In the genomic region with DNA sequence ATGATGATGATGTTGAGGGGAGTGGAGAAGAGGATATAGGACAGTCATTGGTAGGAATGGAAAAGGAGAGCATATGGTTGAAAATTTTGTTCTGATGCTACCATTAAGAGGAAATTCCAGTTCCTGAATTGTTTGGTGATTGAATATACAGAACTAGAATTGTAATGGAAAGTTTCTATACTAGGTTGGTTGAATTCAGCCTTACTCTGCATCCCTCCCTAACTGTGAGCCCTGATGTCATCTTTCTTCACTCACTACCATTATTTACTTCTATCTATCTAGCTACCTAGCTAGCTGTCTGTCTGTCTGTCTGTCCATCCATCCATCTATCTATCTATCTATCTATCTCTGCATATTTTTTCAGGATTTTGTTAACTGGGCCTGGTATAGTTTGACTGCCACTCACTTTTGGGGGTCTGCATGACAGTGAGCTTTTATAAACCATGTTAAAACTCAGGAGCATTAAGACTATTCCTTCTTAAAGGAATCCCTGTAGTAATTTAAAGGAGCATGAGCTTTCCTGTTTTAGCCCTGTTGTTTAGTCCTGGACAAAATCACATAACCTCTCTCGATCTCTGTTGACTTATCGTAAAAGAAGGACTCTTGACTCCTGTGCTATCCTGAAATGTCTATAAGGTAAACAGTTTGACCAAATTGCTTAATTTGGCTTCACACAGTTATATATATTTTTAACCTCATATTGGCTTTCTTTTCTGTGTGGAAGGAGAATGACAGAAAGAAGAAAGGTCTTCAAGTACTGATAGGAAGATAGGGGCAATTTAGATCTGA, we compare ENCODE assay signal across 8 cellular contexts.
"Had no signal": no experiment of that assay in that cellular context is flagged by ENCODE, and none has a peak within 500 bp of the region (broad histone marks: within the 10 kb centered on the region; RNA-seq: fewer than 3 reads in every experiment).

No MANE protein-coding gene starts in this region.

- H3K9me3 ChIP-seq: gastrocnemius medialis, heart right ventricle had no signal

- DNase-seq: activated CD4-positive, CD25-positive, alpha-beta regulatory T cell treated with anti-CD3 and anti-CD28 coated beads, Interleukin-2, amount 50 U/mL, for 72 hours; activated effector memory CD4-positive, alpha-beta T cell treated with Interleukin-2 at 50 U/mL for 16 hours; gastrocnemius medialis; heart right ventricle; stimulated activated CD4-positive, alpha-beta T cell treated with anti-CD3 and anti-CD28 coated beads, Interleukin-4, amount 100 ng/mL, for 4 hours had no signal

- H3K4me3 ChIP-seq: cardiac muscle cell, gastrocnemius medialis, heart right ventricle, skin epidermis had no signal

- H3K27me3 ChIP-seq: cardiac muscle cell, gastrocnemius medialis, heart right ventricle had no signal

- H3K27ac ChIP-seq: cardiac muscle cell, gastrocnemius medialis, heart right ventricle, skin epidermis had no signal

- ATAC-seq: gastrocnemius medialis, heart right ventricle had no signal

- H3K4me3 Mint-ChIP-seq: T-helper 2 cell treated with Interferon-gamma antibody and Interleukin-4, amounts not matched to agents 5 μg/mL and 100 μg/mL, for 36 hours had no signal

- H3K4me1 ChIP-seq: gastrocnemius medialis, heart right ventricle had no signal

- H3K27ac Mint-ChIP-seq: T-helper 2 cell treated with Interferon-gamma antibody and Interleukin-4, amounts not matched to agents 5 μg/mL and 100 μg/mL, for 36 hours had no signal

- H3K36me3 ChIP-seq: cardiac muscle cell, gastrocnemius medialis, heart right ventricle had no signal
